ENCODE assay signal across 13 cellular contexts in genomic region chr6:123519191-123519510, GRCh38.
DNase-seq lines count a peak whose midpoint lies in the region; ATAC-seq and TF ChIP-seq lines count a peak whose summit lies in the region.
"Had no signal": no experiment of that assay in that cellular context is flagged by ENCODE, and none has a peak within 500 bp of the region (broad histone marks: within the 10 kb centered on the region; RNA-seq: fewer than 3 reads in every experiment).

No MANE protein-coding gene starts in this region.

- peak overlapping the region; percentile 61 for H2AFZ ChIP-seq in parathyroid adenoma

- DNase-seq in anterior cingulate cortex (lab: John Stamatoyannopoulos, UW) (peak in 53 of 58 donors; percentile 1 to 81 (median 29)), heart left ventricle (peak; percentile 76 to 92 (median 84)), tibial nerve (ENCODE audit: low spot score in 2 of 2) (peak; percentile 27 to 60), NCI-H128 (lab: John Stamatoyannopoulos, UW; ENCODE audit: unreplicated experiment) (no peak)
- no peak for DNase-seq in stimulated activated CD4-positive, alpha-beta T cell treated with anti-CD3 and anti-CD28 coated beads, Interleukin-2, amount 100 ng/mL, for 24 hours
- DNase-seq: activated naive CD4-positive, alpha-beta T cell; esophagus squamous epithelium; H7; mucosa of descending colon; NCI-H187; stimulated activated CD4-positive, alpha-beta T cell treated with anti-CD3 and anti-CD28 coated beads, Interleukin-15, amount 100 ng/mL, for 24 hours had no signal

- no peak for TF ChIP-seq POLR2A in heart left ventricle (IDR thresholded peaks at IDR 0.05)
- TF ChIP-seq POLR2A in tibial nerve (IDR thresholded peaks at IDR 0.05) = no peak

- H3K9me3 ChIP-seq in heart left ventricle = peaks cover 0 to 13% (median 0%) of the 10 kb centered on the region in 12 donors
- H3K9me3 ChIP-seq in parathyroid adenoma (ENCODE audit: control insufficient read depth, low read length) = no peaks in the 10 kb centered on the region
- peaks cover 0 to 9% (median 0%) of the 10 kb centered on the region in 4 donors for H3K9me3 ChIP-seq in tibial nerve
- H3K9me3 ChIP-seq: esophagus squamous epithelium, mucosa of descending colon had no signal

- intact Hi-C loops in heart left ventricle (cut with DNase I) = loop anchor here in 5 of 10 donors (1.0 to 10.0 kb wide), 6 partner anchors 98 to 196 kb away; partner anchors contain the start of gene TRDN (in 4 of the 5)

- ATAC-seq in heart left ventricle (peak; percentile 94 to 96 (median 95)), GM21381 (IDR thresholded peaks at IDR 0.05; ENCODE audit: unreplicated experiment) (no peak)
- ATAC-seq: mucosa of descending colon had no signal

- peak overlapping the region in 4 of 12 donors; percentile 9 to 33 (median 28) for H3K4me3 ChIP-seq in heart left ventricle
- H3K4me3 ChIP-seq in parathyroid adenoma (ENCODE audit: low read depth, low read length) = no peak overlapping the region
- H3K4me3 ChIP-seq in tibial nerve = no peak overlapping the region
- H3K4me3 ChIP-seq: esophagus squamous epithelium, mucosa of descending colon had no signal

- no peak for TF ChIP-seq EP300 in tibial nerve (IDR thresholded peaks at IDR 0.05)

- peak overlapping the region; percentile 61 to 91 (median 81) for H3K27ac ChIP-seq in heart left ventricle
- H3K27ac ChIP-seq in parathyroid adenoma = peak overlapping the region; percentile 67
- H3K27ac ChIP-seq in tibial nerve = peak overlapping the region in 1 of 4 donors; percentile 24
- H3K27ac ChIP-seq: esophagus squamous epithelium had no signal

- H3K27me3 ChIP-seq in heart left ventricle (no peaks in the 10 kb centered on the region), parathyroid adenoma (ENCODE audit: control insufficient read depth, insufficient read depth, low read length) (no peaks in the 10 kb centered on the region), tibial nerve (no peaks in the 10 kb centered on the region)
- H3K27me3 ChIP-seq: esophagus squamous epithelium had no signal

- TF ChIP-seq CTCF in heart left ventricle (IDR thresholded peaks at IDR 0.05) (no peak), parathyroid adenoma (IDR thresholded peaks at IDR 0.05) (no peak), tibial nerve (IDR thresholded peaks at IDR 0.05) (no peak)

- H3K79me2 ChIP-seq in parathyroid adenoma = no peaks in the 10 kb centered on the region

- peaks cover 0 to 7% (median 0%) of the 10 kb centered on the region in 9 donors for H3K36me3 ChIP-seq in heart left ventricle
- no peaks in the 10 kb centered on the region for H3K36me3 ChIP-seq in parathyroid adenoma (ENCODE audit: control insufficient read depth, insufficient read depth, low read length)
- no peaks in the 10 kb centered on the region for H3K36me3 ChIP-seq in tibial nerve
- H3K36me3 ChIP-seq: esophagus squamous epithelium had no signal

- H3K4me2 ChIP-seq in parathyroid adenoma (ENCODE audit: low read length) = peak overlapping the region; percentile 9

- H3K4me1 ChIP-seq in heart left ventricle (peaks cover 0 to 25% (median 14%) of the 10 kb centered on the region in 12 donors), parathyroid adenoma (peaks cover 15% of the 10 kb centered on the region), tibial nerve (peaks cover 0 to 18% (median 4%) of the 10 kb centered on the region in 4 donors)
- H3K4me1 ChIP-seq: esophagus squamous epithelium had no signal

- H3K9ac ChIP-seq in parathyroid adenoma = no peak overlapping the region

Comparison
In these comparisons a context has a peak if more than half of its experiments do, and no peak if none do; other contexts are left out.
1. DNase-seq: peak in anterior cingulate cortex (53 of 58), heart left ventricle (5 of 5) and tibial nerve (2 of 2); none in NCI-H128 (single experiment) and stimulated activated CD4-positive, alpha-beta T cell treated with anti-CD3 and anti-CD28 coated beads, Interleukin-2, amount 100 ng/mL, for 24 hours (0 of 2).